In genomic region chr20:18496740-18497592, GRCh38 we compare ENCODE assay signal across 8 cellular contexts. TPM values are rescaled to one million over a fixed set of nuclear protein-coding genes. Genes with fewer than 3 reads are reported as not detected.
DNase-seq lines count a peak whose midpoint lies in the region.

Gene RBBP9 (minus strand): TSS chr20:18497225. CDS start chr20:18497167, 58 bp downstream.

- intact Hi-C loops in activated naive CD4-positive, alpha-beta T cell treated with anti-CD3 and anti-CD28 coated beads for 36 hours (cut with micrococcal nuclease): loop anchor here (1.0 to 5.0 kb wide), 8 partner anchors 10 to 1770 kb away; partner anchors contain the start of genes DZANK1, MGME1, POLR3F and SEC23B

- peak within 1 kb of the TSS; percentile 74 for H3K27ac ChIP-seq in SK-N-MC

- H3K4me1 ChIP-seq in HAP-1: peaks cover 7% of the 10 kb centered on the region

- no peaks in the 10 kb centered on the region for H3K27me3 Mint-ChIP-seq in activated naive CD4-positive, alpha-beta T cell treated with anti-CD3 and anti-CD28 coated beads for 36 hours (ENCODE audit: low read depth)

- CTCF ChIA-PET in activated naive CD4-positive, alpha-beta T cell treated with anti-CD3 and anti-CD28 coated beads for 36 hours (lab: Charles Lee): interaction anchor here (1.3 to 2.9 kb wide), 4 partner anchors 10 to 30 kb away, joined by 3 to 15 read pairs (median 5); partner anchors contain the start of genes DZANK1, POLR3F and SEC23B

- peaks cover 8% of the 10 kb centered on the region for H3K36me3 Mint-ChIP-seq in activated naive CD4-positive, alpha-beta T cell treated with anti-CD3 and anti-CD28 coated beads for 36 hours (ENCODE audit: low read depth)

- H3K4me1 Mint-ChIP-seq in activated naive CD4-positive, alpha-beta T cell treated with anti-CD3 and anti-CD28 coated beads for 36 hours (ENCODE audit: low read depth): peaks cover 11% of the 10 kb centered on the region

- H3K36me3 ChIP-seq in HAP-1 (replicated peaks): peaks cover 13% of the 10 kb centered on the region
- H3K36me3 ChIP-seq in MG63: no peaks in the 10 kb centered on the region
- peaks cover 13% of the 10 kb centered on the region; the same call in 1 of the 2 replicates for H3K36me3 ChIP-seq in SK-N-MC (ENCODE audit: insufficient read depth, low read length)

- no peaks in the 10 kb centered on the region for H3K9me3 ChIP-seq in HAP-1
- H3K9me3 ChIP-seq in MG63: no peaks in the 10 kb centered on the region
- no peaks in the 10 kb centered on the region for H3K9me3 ChIP-seq in SK-N-MC (ENCODE audit: low read depth, low read length)

- peak within 1 kb of the TSS; percentile 84 for H3K27ac Mint-ChIP-seq in activated naive CD4-positive, alpha-beta T cell treated with anti-CD3 and anti-CD28 coated beads for 36 hours

- H3K4me3 Mint-ChIP-seq in activated naive CD4-positive, alpha-beta T cell treated with anti-CD3 and anti-CD28 coated beads for 36 hours: peak within 1 kb of the TSS; percentile 91

- peak within 1 kb of the TSS; percentile 78 for H3K9ac ChIP-seq in SK-N-MC (ENCODE audit: insufficient read length)

- peak within 1 kb of the TSS; percentile 75 for H3K4me3 ChIP-seq in HAP-1
- peak within 1 kb of the TSS; percentile 77 for H3K4me3 ChIP-seq in MG63
- H3K4me3 ChIP-seq in SK-N-MC: peak within 1 kb of the TSS; percentile 99

- no peaks in the 10 kb centered on the region for H3K27me3 ChIP-seq in HAP-1 (ENCODE audit: low read depth)
- no peaks in the 10 kb centered on the region for H3K27me3 ChIP-seq in MG63

- in situ Hi-C loops in HAP-1 (cut with MboI; ENCODE audit: low sequenced_read_pairs): no loop called here

- DNase-seq in GF-D8 (lab: John Stamatoyannopoulos, UW): peak; percentile 47
- DNase-seq in HAP-1 (ENCODE audit: low spot score in 2 of 2): peak; percentile 88 to 91
- peak; percentile 79 for DNase-seq in MG63
- DNase-seq in SK-N-MC (ENCODE audit: low read depth, low spot score): peak; percentile 6
- DNase-seq in activated naive CD4-positive, alpha-beta T cell treated with anti-CD3 and anti-CD28 coated beads for 36 hours: peak; percentile 88
- DNase-seq in globus pallidus (ENCODE audit: low spot score): peak; percentile 82
- peak in 55 of 56 donors; percentile 22 to 91 (median 75) for DNase-seq in nucleus accumbens (lab: John Stamatoyannopoulos, UW)
- peak; percentile 87 for DNase-seq in superior temporal gyrus (ENCODE audit: extremely low spot score)

- no peaks in the 10 kb centered on the region for H3K9me3 Mint-ChIP-seq in activated naive CD4-positive, alpha-beta T cell treated with anti-CD3 and anti-CD28 coated beads for 36 hours

RNA-seq across cellular contexts. Expression of gene RBBP9, which starts in this region (rescaled TPM):
- total RNA-seq in MG63 (2014; rRNA removed; shearing (Covaris generic); ENCODE audit: low replicate concordance): 13.2 and 19.5 TPM in 2 replicates
- total RNA-seq in activated naive CD4-positive, alpha-beta T cell treated with anti-CD3 and anti-CD28 coated beads for 36 hours: 10 to 100 TPM; 17.3 to 18.1 TPM

Comparison
In these comparisons a context has a peak if more than half of its experiments do, and no peak if none do; other contexts are left out.
1. Peak in every context shown above with its lines: DNase-seq, H3K4me3 ChIP-seq and H3K27ac ChIP-seq.
2. DNase-seq: peak in every context shown above with its lines; median percentile 90 in HAP-1; 88 in activated naive CD4-positive, alpha-beta T cell treated with anti-CD3 and anti-CD28 coated beads for 36 hours; 87 in superior temporal gyrus; 82 in globus pallidus; 79 in MG63; 75 in nucleus accumbens; 47 in GF-D8; 6 in SK-N-MC.